In the genomic region with DNA sequence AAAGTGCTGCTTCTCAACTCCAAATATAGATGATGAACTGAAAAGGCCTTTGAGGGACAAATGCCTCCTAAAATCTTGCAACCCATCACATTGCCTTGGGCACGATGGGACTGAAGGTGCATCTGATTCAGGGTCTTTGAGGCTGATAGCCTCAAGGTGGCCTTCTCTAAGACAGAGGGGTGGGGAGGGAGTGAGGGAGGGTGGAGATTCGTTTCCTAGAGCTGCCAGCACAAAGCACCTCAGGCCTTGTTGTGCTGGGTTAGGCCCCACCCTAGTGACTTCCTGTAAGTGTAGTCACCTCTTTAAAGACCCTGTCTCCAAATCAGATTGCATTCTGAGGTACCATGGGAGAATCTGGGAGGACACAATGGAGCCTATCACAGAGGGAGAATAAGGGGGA, we compare ENCODE assay signal across 28 cellular contexts. TPM values are rescaled to one million over a fixed set of nuclear protein-coding genes. Genes with fewer than 3 reads are reported as not detected.
DNase-seq lines count a peak whose midpoint lies in the region; ATAC-seq, FAIRE-seq and TF ChIP-seq lines count a peak whose summit lies in the region.
"Had no signal": no experiment of that assay in that cellular context is flagged by ENCODE, and none has a peak within 500 bp of the region (broad histone marks: within the 10 kb centered on the region; RNA-seq: fewer than 3 reads in every experiment).

No MANE protein-coding gene starts in this region.

- H3K36me3 Mint-ChIP-seq in activated T-cell treated with anti-CD3 and anti-CD28 coated beads, Interleukin-2, amount 50 U/mL, for 24 hours (ENCODE audit: low read depth) = no peaks in the 10 kb centered on the region
- peaks cover 0 to under 1% of the 10 kb centered on the region in 2 donors for H3K36me3 Mint-ChIP-seq in activated T-cell treated with anti-CD3 and anti-CD28 coated beads, Interleukin-2, amount 50 U/mL, for 72 hours (ENCODE audit: insufficient read depth in 2 of 2)
- peaks cover 6 to 13% of the 10 kb centered on the region in 2 donors for H3K36me3 Mint-ChIP-seq in activated naive CD4-positive, alpha-beta T cell treated with anti-CD3 and anti-CD28 coated beads, Interleukin-2, amount 50 U/mL, for 72 hours
- H3K36me3 Mint-ChIP-seq: natural killer cell had no signal

- H3K4me3 Mint-ChIP-seq in activated T-cell treated with anti-CD3 and anti-CD28 coated beads, Interleukin-2, amount 50 U/mL, for 24 hours = no peak overlapping the region
- no peak overlapping the region for H3K4me3 Mint-ChIP-seq in activated T-cell treated with anti-CD3 and anti-CD28 coated beads, Interleukin-2, amount 50 U/mL, for 72 hours
- H3K4me3 Mint-ChIP-seq: activated B cell treated with CpG ODN at 0.5 μM for 24 hours, memory B cell, natural killer cell had no signal

- no peaks in the 10 kb centered on the region for H3K27me3 ChIP-seq in osteoblast (ENCODE audit: insufficient read depth, low read length)
- H3K27me3 ChIP-seq: uterus had no signal

- no peaks in the 10 kb centered on the region for H3K27me3 Mint-ChIP-seq in activated T-cell treated with anti-CD3 and anti-CD28 coated beads, Interleukin-2, amount 50 U/mL, for 24 hours
- no peaks in the 10 kb centered on the region for H3K27me3 Mint-ChIP-seq in activated T-cell treated with anti-CD3 and anti-CD28 coated beads, Interleukin-2, amount 50 U/mL, for 72 hours (ENCODE audit: low read depth)
- H3K27me3 Mint-ChIP-seq: activated B cell treated with CpG ODN at 0.5 μM for 24 hours had no signal

- no peak overlapping the region for H3K4me2 ChIP-seq in osteoblast (ENCODE audit: insufficient read depth, low read length)

- TF ChIP-seq CTCF in osteoblast (IDR thresholded peaks at IDR 0.05; ENCODE audit: extremely low read depth, low read depth, low read length) = no peak
- no peak for TF ChIP-seq CTCF in D721Med (IDR thresholded peaks at IDR 0.05; ENCODE audit: insufficient read depth, missing control alignments)

- peak overlapping the region; percentile 55 for H3K27ac Mint-ChIP-seq in activated T-cell treated with anti-CD3 and anti-CD28 coated beads, Interleukin-2, amount 50 U/mL, for 24 hours
- no peak overlapping the region for H3K27ac Mint-ChIP-seq in activated T-cell treated with anti-CD3 and anti-CD28 coated beads, Interleukin-2, amount 50 U/mL, for 72 hours
- H3K27ac Mint-ChIP-seq in activated naive CD4-positive, alpha-beta T cell treated with anti-CD3 and anti-CD28 coated beads, Interleukin-2, amount 50 U/mL, for 72 hours = peak overlapping the region; percentile 45 to 60
- H3K27ac Mint-ChIP-seq: activated B cell treated with CpG ODN at 0.5 μM for 24 hours, memory B cell, natural killer cell had no signal

- H3K9me3 Mint-ChIP-seq in activated T-cell treated with anti-CD3 and anti-CD28 coated beads, Interleukin-2, amount 50 U/mL, for 24 hours = peaks cover 5% of the 10 kb centered on the region
- no peaks in the 10 kb centered on the region for H3K9me3 Mint-ChIP-seq in activated T-cell treated with anti-CD3 and anti-CD28 coated beads, Interleukin-2, amount 50 U/mL, for 72 hours
- peaks cover 0 to under 1% of the 10 kb centered on the region in 2 donors for H3K9me3 Mint-ChIP-seq in activated naive CD4-positive, alpha-beta T cell treated with anti-CD3 and anti-CD28 coated beads, Interleukin-2, amount 50 U/mL, for 72 hours

- FAIRE-seq in GM12892 (lab: Jason Lieb, UNC) = no peak
- no peak for FAIRE-seq in D721Med (lab: Jason Lieb, UNC)

- H3K9me3 ChIP-seq in osteoblast (ENCODE audit: low read depth, low read length) = no peaks in the 10 kb centered on the region
- H3K9me3 ChIP-seq: uterus had no signal

- no peaks in the 10 kb centered on the region for H4K20me1 ChIP-seq in osteoblast (ENCODE audit: insufficient read depth, low read length)

- no peak overlapping the region for H3K27ac ChIP-seq in osteoblast (ENCODE audit: low read depth, low read length)
- H3K27ac ChIP-seq: HL-60, uterus had no signal

- TF ChIP-seq POLR2A in GM12892 (IDR thresholded peaks at IDR 0.05; ENCODE audit: low read depth, low read length) = no peak

- H3K36me3 ChIP-seq in osteoblast (ENCODE audit: insufficient read depth, low read length) = no peaks in the 10 kb centered on the region
- H3K36me3 ChIP-seq: uterus had no signal

- H3K4me3 ChIP-seq in osteoblast (ENCODE audit: insufficient read depth, low read length) = no peak overlapping the region
- H3K4me3 ChIP-seq: uterus had no signal

- no peaks in the 10 kb centered on the region for H3K4me1 ChIP-seq in osteoblast (ENCODE audit: insufficient read depth, low read length)
- H3K4me1 ChIP-seq: uterus had no signal

- no peaks in the 10 kb centered on the region for H3K79me2 ChIP-seq in osteoblast (ENCODE audit: insufficient read depth, low read length)

- no peak for DNase-seq in activated T-cell treated with anti-CD3 and anti-CD28 coated beads, Interleukin-2, amount 50 U/mL, for 24 hours
- DNase-seq in activated T-cell treated with anti-CD3 and anti-CD28 coated beads, Interleukin-2, amount 50 U/mL, for 72 hours = no peak
- DNase-seq in GM12892 (ENCODE audit: insufficient read length) (peak; percentile 7), osteoblast (ENCODE audit: insufficient read length, low spot score, missing footprints) (peak; percentile 62), D721Med (ENCODE audit: insufficient read length, low spot score) (no peak)
- peak in 1 of 2 donors; percentile 37 for DNase-seq in activated naive CD4-positive, alpha-beta T cell treated with anti-CD3 and anti-CD28 coated beads, Interleukin-2, amount 50 U/mL, for 72 hours (ENCODE audit: low spot score in 2 of 2)
- DNase-seq: ACHN, activated T-cell treated with anti-CD3 and anti-CD28 coated beads for 4 hours, amniotic stem cell, dermis blood vessel endothelial cell, DMS79, foreskin melanocyte, IMR-90, NCI-H1436 treated with DMSO at 0.1 percent for 48 hours, NCI-H2171, NCI-H69, SHP77 had no signal

- H3K4me1 Mint-ChIP-seq in activated T-cell treated with anti-CD3 and anti-CD28 coated beads, Interleukin-2, amount 50 U/mL, for 24 hours (ENCODE audit: low read depth) = peaks cover 17% of the 10 kb centered on the region
- peaks cover 14% of the 10 kb centered on the region for H3K4me1 Mint-ChIP-seq in activated T-cell treated with anti-CD3 and anti-CD28 coated beads, Interleukin-2, amount 50 U/mL, for 72 hours (ENCODE audit: low read depth)
- H3K4me1 Mint-ChIP-seq: activated B cell treated with CpG ODN at 0.5 μM for 24 hours had no signal

- ATAC-seq in activated T-cell treated with anti-CD3 and anti-CD28 coated beads, Interleukin-2, amount 50 U/mL, for 72 hours (replicated peaks in 1 of 2) = no peak
- ATAC-seq in activated naive CD4-positive, alpha-beta T cell treated with anti-CD3 and anti-CD28 coated beads, Interleukin-2, amount 50 U/mL, for 72 hours = no peak
- ATAC-seq in GM19023 (IDR thresholded peaks at IDR 0.05; ENCODE audit: unreplicated experiment) (no peak), GM21447 (IDR thresholded peaks at IDR 0.05; ENCODE audit: unreplicated experiment) (no peak)
- ATAC-seq: natural killer cell had no signal

- H2AFZ ChIP-seq in osteoblast (ENCODE audit: low read length) = no peak overlapping the region

RNA-seq across cellular contexts. Expression of a gene that starts 57.1 kb away (rescaled TPM):
- total RNA-seq in activated T-cell treated with anti-CD3 and anti-CD28 coated beads, Interleukin-2, amount 50 U/mL, for 72 hours = 1 to 10 TPM in 1 of 2 donors, under 1 TPM in 1; 0.38 to 1.7 TPM
- polyA plus RNA-seq in GM12892 (2012; ENCODE audit: missing spikeins) = not detected
- 1 to 10 TPM in 1 of 2 donors, not detected in 1; 9.1 TPM for total RNA-seq in activated naive CD4-positive, alpha-beta T cell treated with anti-CD3 and anti-CD28 coated beads, Interleukin-2, amount 50 U/mL, for 72 hours
- 8.5 and 15.6 TPM in 2 replicates for total RNA-seq in osteoblast
- total RNA-seq: activated B cell treated with CpG ODN at 0.5 μM for 24 hours, dermis blood vessel endothelial cell, epithelial cell of proximal tubule, IMR-90, natural killer cell, OCI-LY7, skeletal muscle tissue, subcutaneous adipose tissue had no signal
- polyA plus RNA-seq: IMR-90 had no signal

Comparison
In these comparisons a context has a peak if more than half of its experiments do, and no peak if none do; other contexts are left out.
1. DNase-seq: peak in GM12892 (single experiment) and osteoblast (single experiment); none in activated T-cell treated with anti-CD3 and anti-CD28 coated beads, Interleukin-2, amount 50 U/mL, for 24 hours (single experiment), activated T-cell treated with anti-CD3 and anti-CD28 coated beads, Interleukin-2, amount 50 U/mL, for 72 hours (0 of 2) and D721Med (single experiment).